In genomic region chr2:86194751-86195054, GRCh38 we compare ENCODE assay signal across 8 cellular contexts. TPM values are rescaled to one million over a fixed set of nuclear protein-coding genes. Genes with fewer than 3 reads are reported as not detected.
DNase-seq lines count a peak whose midpoint lies in the region; ATAC-seq and TF ChIP-seq lines count a peak whose summit lies in the region.

No MANE protein-coding gene starts in this region.

- H3K4me1 ChIP-seq in cardiac muscle cell (ENCODE audit: low read depth) (peaks cover 8% of the 10 kb centered on the region), iPS-20b (ENCODE audit: insufficient read depth, low read length) (0 out of 2 replicates have a peak, but pooled peaks cover 6% of the 10 kb centered on the region)

- H3K9me3 ChIP-seq in cardiac muscle cell (ENCODE audit: low read depth) (no peaks in the 10 kb centered on the region), iPS-20b (ENCODE audit: insufficient read depth, low read depth, low read length) (no peaks in the 10 kb centered on the region)

- POLR2A ChIA-PET in activated naive CD8-positive, alpha-beta T cell treated with anti-CD3 and anti-CD28 coated beads, Interleukin-2, amount 10 ng/mL, durations not matched to agents 7 days and 5 days (lab: Charles Lee), result interaction anchor here (0.6 to 3.2 kb wide), 7 partner anchors 10 to 871 kb away, joined by 3 to 38 read pairs (median 4); partner anchors contain the start of genes KDM3A, POLR1A and PTCD3

- H3K27ac ChIP-seq in cardiac muscle cell (peak overlapping the region; percentile 99), iPS-20b (ENCODE audit: low read length) (peak overlapping the region; percentile 92)

- peak overlapping the region; percentile 89; the same call in 1 of the 2 replicates for H3K9ac ChIP-seq in iPS-20b (ENCODE audit: low read depth, low read length)

- H3K4me3 Mint-ChIP-seq in activated naive CD8-positive, alpha-beta T cell treated with anti-CD3 and anti-CD28 coated beads, Interleukin-2, amount 10 ng/mL, durations not matched to agents 7 days and 5 days, result peak overlapping the region; percentile 96
- H3K4me3 Mint-ChIP-seq in stimulated activated effector memory CD8-positive, alpha-beta T cell treated with anti-CD3 and anti-CD28 coated beads, Interleukin-12 subunit alpha, Interleukin-12 subunit beta, amount 100 ng/mL, for 72 hours, result peak overlapping the region; percentile 99

- intact Hi-C loops in Right ventricle myocardium inferior (cut with DNase I), result loop anchor here (10.0 kb wide), 1 partner anchor 550 kb away; no protein-coding TSS in a partner anchor

- H3K36me3 Mint-ChIP-seq in activated naive CD8-positive, alpha-beta T cell treated with anti-CD3 and anti-CD28 coated beads, Interleukin-2, amount 10 ng/mL, durations not matched to agents 7 days and 5 days, result peaks cover 24% of the 10 kb centered on the region
- peaks cover 59% of the 10 kb centered on the region for H3K36me3 Mint-ChIP-seq in stimulated activated effector memory CD8-positive, alpha-beta T cell treated with anti-CD3 and anti-CD28 coated beads, Interleukin-12 subunit alpha, Interleukin-12 subunit beta, amount 100 ng/mL, for 72 hours

- TF ChIP-seq CTCF in cardiac muscle cell (IDR thresholded peaks at IDR 0.05; ENCODE audit: low read depth, low read length), result no peak

- no peaks in the 10 kb centered on the region for H3K9me3 Mint-ChIP-seq in activated naive CD8-positive, alpha-beta T cell treated with anti-CD3 and anti-CD28 coated beads, Interleukin-2, amount 10 ng/mL, durations not matched to agents 7 days and 5 days
- no peaks in the 10 kb centered on the region for H3K9me3 Mint-ChIP-seq in stimulated activated effector memory CD8-positive, alpha-beta T cell treated with anti-CD3 and anti-CD28 coated beads, Interleukin-12 subunit alpha, Interleukin-12 subunit beta, amount 100 ng/mL, for 72 hours

- H3K27me3 ChIP-seq in cardiac muscle cell (no peaks in the 10 kb centered on the region), iPS-20b (ENCODE audit: insufficient read depth, low read length) (no peaks in the 10 kb centered on the region)

- ATAC-seq in Right ventricle myocardium inferior (no peak), HG03108 (IDR thresholded peaks at IDR 0.05; ENCODE audit: unreplicated experiment) (no peak)
- no peak for ATAC-seq in activated naive CD8-positive, alpha-beta T cell treated with anti-CD3 and anti-CD28 coated beads, Interleukin-2, amount 10 ng/mL, durations not matched to agents 7 days and 5 days (ENCODE audit: low read depth)
- no peak for ATAC-seq in stimulated activated effector memory CD8-positive, alpha-beta T cell treated with anti-CD3 and anti-CD28 coated beads, Interleukin-12 subunit alpha, Interleukin-12 subunit beta, amount 100 ng/mL, for 72 hours

- DNase-seq in cardiac muscle cell (ENCODE audit: low read depth in 1 of 2, low spot score in 1 of 2), result peak in 1 of 2 donors; percentile 97
- DNase-seq in Right ventricle myocardium inferior (ENCODE audit: missing footprints), result no peak
- DNase-seq in activated naive CD8-positive, alpha-beta T cell treated with anti-CD3 and anti-CD28 coated beads, Interleukin-2, amount 10 ng/mL, durations not matched to agents 7 days and 5 days, result no peak
- DNase-seq in stimulated activated effector memory CD8-positive, alpha-beta T cell treated with anti-CD3 and anti-CD28 coated beads, Interleukin-12 subunit alpha, Interleukin-12 subunit beta, amount 100 ng/mL, for 72 hours (ENCODE audit: low spot score in 2 of 2), result no peak
- no peak for DNase-seq in NCI-H2081 treated with DMSO at 0.1 percent for 48 hours (lab: John Stamatoyannopoulos, UW)
- no peak for DNase-seq in RPMI8226

- no peaks in the 10 kb centered on the region for H3K27me3 Mint-ChIP-seq in activated naive CD8-positive, alpha-beta T cell treated with anti-CD3 and anti-CD28 coated beads, Interleukin-2, amount 10 ng/mL, durations not matched to agents 7 days and 5 days

- H3K27ac Mint-ChIP-seq in activated naive CD8-positive, alpha-beta T cell treated with anti-CD3 and anti-CD28 coated beads, Interleukin-2, amount 10 ng/mL, durations not matched to agents 7 days and 5 days, result peak overlapping the region; percentile 82
- peak overlapping the region; percentile 98 for H3K27ac Mint-ChIP-seq in stimulated activated effector memory CD8-positive, alpha-beta T cell treated with anti-CD3 and anti-CD28 coated beads, Interleukin-12 subunit alpha, Interleukin-12 subunit beta, amount 100 ng/mL, for 72 hours

- H3K36me3 ChIP-seq in cardiac muscle cell (peaks cover 5% of the 10 kb centered on the region), iPS-20b (ENCODE audit: insufficient read depth, low read depth, low read length) (peaks cover 17% of the 10 kb centered on the region)

- H3K4me1 Mint-ChIP-seq in activated naive CD8-positive, alpha-beta T cell treated with anti-CD3 and anti-CD28 coated beads, Interleukin-2, amount 10 ng/mL, durations not matched to agents 7 days and 5 days, result peaks cover 38% of the 10 kb centered on the region
- H3K4me1 Mint-ChIP-seq in stimulated activated effector memory CD8-positive, alpha-beta T cell treated with anti-CD3 and anti-CD28 coated beads, Interleukin-12 subunit alpha, Interleukin-12 subunit beta, amount 100 ng/mL, for 72 hours, result peaks cover 64% of the 10 kb centered on the region

- H3K4me3 ChIP-seq in cardiac muscle cell (peak overlapping the region; percentile 87), iPS-20b (ENCODE audit: low read length) (peak overlapping the region; percentile 82)

RNA-seq across cellular contexts. Expression of gene IMMT, which starts 0.6 kb away (rescaled TPM):
- total RNA-seq in cardiac muscle cell (107 and 112 TPM in 2 replicates), Right ventricle myocardium inferior (287 TPM)
- polyA plus RNA-seq in cardiac muscle cell, result 188 and 196 TPM in 2 replicates
- 100 to 1,000 TPM; 121 to 122 TPM for total RNA-seq in activated naive CD8-positive, alpha-beta T cell treated with anti-CD3 and anti-CD28 coated beads, Interleukin-2, amount 10 ng/mL, durations not matched to agents 7 days and 5 days

RNA-seq across cellular contexts. Expression of gene MRPL35, which starts 4.6 kb away (rescaled TPM):
- total RNA-seq in cardiac muscle cell, result 22.1 and 22.6 TPM in 2 replicates
- polyA plus RNA-seq in cardiac muscle cell, result 24.4 and 30.2 TPM in 2 replicates
- total RNA-seq in Right ventricle myocardium inferior, result 96.9 TPM
- 10 to 100 TPM; 38.5 to 39.7 TPM for total RNA-seq in activated naive CD8-positive, alpha-beta T cell treated with anti-CD3 and anti-CD28 coated beads, Interleukin-2, amount 10 ng/mL, durations not matched to agents 7 days and 5 days
